In the genomic region with DNA sequence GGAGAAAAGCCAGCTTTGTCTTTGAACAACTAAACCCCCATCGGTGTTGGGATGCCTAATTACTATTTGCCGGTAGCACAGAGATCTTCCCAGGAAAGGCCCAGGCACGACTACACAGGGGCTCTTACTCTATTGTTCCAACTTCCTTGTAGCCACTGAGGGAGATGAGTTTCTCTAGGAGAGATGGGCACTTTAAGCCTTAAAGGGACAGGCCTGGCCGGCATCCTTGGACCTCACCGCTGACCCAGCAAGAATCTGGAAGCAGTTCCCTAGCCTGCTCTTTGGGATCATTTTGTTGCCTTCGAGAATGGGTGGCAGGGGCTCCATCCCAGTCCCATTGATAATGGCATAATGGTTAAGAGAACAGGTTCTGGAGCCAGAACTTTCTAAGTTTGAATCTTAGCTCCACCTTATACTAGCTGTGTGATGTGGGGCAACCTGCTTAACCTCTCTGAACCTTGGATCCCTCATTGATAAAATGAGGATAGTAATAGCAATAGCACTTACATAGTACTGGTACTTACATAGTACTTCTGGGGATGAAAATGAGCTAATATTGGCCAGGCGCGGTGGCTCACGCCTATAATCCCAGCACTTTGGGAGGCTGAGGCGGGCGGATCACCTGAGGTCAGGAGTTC, we compare ENCODE assay signal across 19 cellular contexts.
DNase-seq lines count a peak whose midpoint lies in the region; ATAC-seq and TF ChIP-seq lines count a peak whose summit lies in the region.
"Had no signal": no experiment of that assay in that cellular context is flagged by ENCODE, and none has a peak within 500 bp of the region (broad histone marks: within the 10 kb centered on the region; RNA-seq: fewer than 3 reads in every experiment).

No MANE protein-coding gene starts in this region.

- no peak overlapping the region for H3K9ac ChIP-seq in neural progenitor cell
- H3K9ac ChIP-seq: GM23248 had no signal

- H3K4me3 Mint-ChIP-seq in neural progenitor cell, result no peak overlapping the region
- H3K4me3 Mint-ChIP-seq: activated CD4-positive, alpha-beta T cell treated with anti-CD3 and anti-CD28 coated beads, Interleukin-2, amount 10 ng/mL, durations not matched to agents 24 days and 14 days; natural killer cell treated with Interleukin-12 subunit alpha and Interleukin-12 subunit beta and Interleukin-15 and Interleukin-18, amount 100 ng/mL, for 72 hours; WTC11 had no signal

- no peak overlapping the region for H2AFZ ChIP-seq in neural progenitor cell (replicated peaks)
- H2AFZ ChIP-seq: GM23248 had no signal

- ATAC-seq in left ventricle myocardium superior, result no peak
- ATAC-seq in Right ventricle myocardium superior (ENCODE audit: poor library complexity), result no peak
- ATAC-seq in left colon, result no peak
- no peak for ATAC-seq in GM19395 (IDR thresholded peaks at IDR 0.05; ENCODE audit: unreplicated experiment)
- no peak for ATAC-seq in sciatic nerve
- ATAC-seq: gastrocnemius medialis had no signal

- no peak overlapping the region for H3K4me2 ChIP-seq in neural progenitor cell

- no peaks in the 10 kb centered on the region for H3K36me3 Mint-ChIP-seq in neural progenitor cell
- H3K36me3 Mint-ChIP-seq: activated naive CD4-positive, alpha-beta T cell treated with anti-CD3 and anti-CD28 coated beads, Interleukin-2, amount 50 U/mL, for 72 hours; natural killer cell treated with Interleukin-12 subunit alpha and Interleukin-12 subunit beta and Interleukin-15 and Interleukin-18, amount 100 ng/mL, for 72 hours; WTC11 had no signal

- H3K36me3 ChIP-seq in neural progenitor cell, result no peaks in the 10 kb centered on the region
- H3K36me3 ChIP-seq: brain microvascular endothelial cell, gastrocnemius medialis, uterus had no signal

- no peaks in the 10 kb centered on the region for H3K27me3 ChIP-seq in neural progenitor cell
- H3K27me3 ChIP-seq: brain microvascular endothelial cell, dorsolateral prefrontal cortex, gastrocnemius medialis, uterus had no signal

- peak overlapping the region; percentile 7 for H3K27ac Mint-ChIP-seq in neural progenitor cell
- H3K27ac Mint-ChIP-seq: activated CD4-positive, alpha-beta T cell treated with anti-CD3 and anti-CD28 coated beads, Interleukin-2, amount 10 ng/mL, durations not matched to agents 24 days and 14 days; activated naive CD4-positive, alpha-beta T cell treated with anti-CD3 and anti-CD28 coated beads, Interleukin-2, amount 50 U/mL, for 72 hours; natural killer cell treated with Interleukin-12 subunit alpha and Interleukin-12 subunit beta and Interleukin-15 and Interleukin-18, amount 100 ng/mL, for 72 hours; WTC11 had no signal

- H3F3A ChIP-seq in neural progenitor cell (ENCODE audit: low read depth), result peaks cover 12% of the 10 kb centered on the region

- peaks cover 9% of the 10 kb centered on the region for H3K27me3 Mint-ChIP-seq in neural progenitor cell (ENCODE audit: insufficient read depth, low read depth)
- H3K27me3 Mint-ChIP-seq: activated CD4-positive, alpha-beta T cell treated with anti-CD3 and anti-CD28 coated beads, Interleukin-2, amount 10 ng/mL, durations not matched to agents 24 days and 14 days had no signal

- H3K27ac ChIP-seq in RWPE1 (peak overlapping the region; percentile 63), neural progenitor cell (no peak overlapping the region)
- H3K27ac ChIP-seq: brain microvascular endothelial cell, gastrocnemius medialis, GM23248, uterus had no signal

- H3K9me3 Mint-ChIP-seq in neural progenitor cell, result no peaks in the 10 kb centered on the region
- H3K9me3 Mint-ChIP-seq: activated CD4-positive, alpha-beta T cell treated with anti-CD3 and anti-CD28 coated beads, Interleukin-2, amount 10 ng/mL, durations not matched to agents 24 days and 14 days; activated naive CD4-positive, alpha-beta T cell treated with anti-CD3 and anti-CD28 coated beads, Interleukin-2, amount 50 U/mL, for 72 hours; natural killer cell treated with Interleukin-12 subunit alpha and Interleukin-12 subunit beta and Interleukin-15 and Interleukin-18, amount 100 ng/mL, for 72 hours; WTC11 had no signal

- H4K20me1 ChIP-seq in neural progenitor cell (ENCODE audit: low read depth), result peaks cover 23% of the 10 kb centered on the region

- H3K4me1 Mint-ChIP-seq in neural progenitor cell, result peaks cover 33% of the 10 kb centered on the region
- H3K4me1 Mint-ChIP-seq: activated CD4-positive, alpha-beta T cell treated with anti-CD3 and anti-CD28 coated beads, Interleukin-2, amount 10 ng/mL, durations not matched to agents 24 days and 14 days had no signal

- TF ChIP-seq CTCF in RWPE1 (conservative IDR thresholded peaks at IDR 0.05; ENCODE audit: low read depth) (no peak), neural progenitor cell (IDR thresholded peaks at IDR 0.05) (no peak)

- no peak overlapping the region for H3K4me3 ChIP-seq in neural progenitor cell
- H3K4me3 ChIP-seq: dorsolateral prefrontal cortex, gastrocnemius medialis, GM23248, lung, uterus had no signal

- no peaks in the 10 kb centered on the region for H3K79me2 ChIP-seq in neural progenitor cell (ENCODE audit: low read depth)

- no peaks in the 10 kb centered on the region for H3K9me3 ChIP-seq in neural progenitor cell (ENCODE audit: low read depth)
- H3K9me3 ChIP-seq: gastrocnemius medialis, uterus had no signal

- intact Hi-C loops in left ventricle myocardium superior (cut with micrococcal nuclease), result no loop called here
- intact Hi-C loops in Right ventricle myocardium superior (cut with DNase I), result no loop called here
- intact Hi-C loops in left colon (cut with DNase I, micrococcal nuclease), result no loop called here
- intact Hi-C loops in sciatic nerve (cut with DNase I), result no loop called here

- POLR2A ChIA-PET in RWPE1 (lab: Yijun Ruan, JAX; ENCODE audit: low non-redundant PET), result no interaction called here

- DNase-seq in left ventricle myocardium superior (peak; percentile 8), Right ventricle myocardium superior (no peak), RWPE1 (ENCODE audit: low spot score) (no peak), neural progenitor cell (ENCODE audit: low spot score) (peak; percentile 49), left colon (no peak), T1000 (lab: John Stamatoyannopoulos, UW) (no peak), sciatic nerve (ENCODE audit: low spot score) (no peak)
- DNase-seq: brain microvascular endothelial cell, gastrocnemius medialis, NCI-H1092 had no signal

- CTCF ChIA-PET in RWPE1 (lab: Yijun Ruan, JAX), result interaction anchor here (0.6 to 0.7 kb wide), 4 partner anchors 22 to 302 kb away, joined by 3 to 7 read pairs (median 4); no protein-coding TSS in a partner anchor

- peaks cover 19% of the 10 kb centered on the region for H3K4me1 ChIP-seq in neural progenitor cell
- H3K4me1 ChIP-seq: gastrocnemius medialis, uterus had no signal

Comparison
In these comparisons a context has a peak if more than half of its experiments do, and no peak if none do; other contexts are left out.
1. DNase-seq: peak in left ventricle myocardium superior (single experiment) and neural progenitor cell (single experiment); none in Right ventricle myocardium superior (single experiment), RWPE1 (single experiment), left colon (0 of 2), T1000 (single experiment) and sciatic nerve (single experiment).